ENCODE assay signal across 21 cellular contexts in genomic region chr7:92260248-92260781, GRCh38. TPM values are rescaled to one million over a fixed set of nuclear protein-coding genes. Genes with fewer than 3 reads are reported as not detected.
DNase-seq lines count a peak whose midpoint lies in the region; ATAC-seq, FAIRE-seq and TF ChIP-seq lines count a peak whose summit lies in the region.
"Had no signal": no experiment of that assay in that cellular context is flagged by ENCODE, and none has a peak within 500 bp of the region (broad histone marks: within the 10 kb centered on the region; RNA-seq: fewer than 3 reads in every experiment).

No MANE protein-coding gene starts in this region.

- TF ChIP-seq CTCF in HepG2 (CRISPR knock-in tag; IDR thresholded peaks at IDR 0.05) (no peak), right lobe of liver (IDR thresholded peaks at IDR 0.05) (no peak), PC-3 (conservative IDR thresholded peaks at IDR 0.05; ENCODE audit: low read depth, low read length) (no peak), fibroblast of mammary gland (conservative IDR thresholded peaks at IDR 0.05; ENCODE audit: control insufficient read depth, insufficient read depth, low read depth, low read length) (no peak)

- intact Hi-C loops in HepG2 (cut with micrococcal nuclease; ENCODE audit: unreplicated experiment) (no loop called here), right lobe of liver (cut with DNase I) (no loop called here), PC-3 (cut with micrococcal nuclease) (no loop called here)

- H4K20me1 ChIP-seq in HepG2 (ENCODE audit: insufficient read depth, low read length) (no peaks in the 10 kb centered on the region), PC-3 (ENCODE audit: low read length) (no peaks in the 10 kb centered on the region)

- no peak for TF ChIP-seq EP300 in HepG2 (IDR thresholded peaks at IDR 0.05; ENCODE audit: low read depth in 2 of 2, low read length in 2 of 2)
- TF ChIP-seq EP300 in HepG2 (CRISPR knock-in tag; IDR thresholded peaks at IDR 0.05; ENCODE audit: borderline replicate concordance) = no peak

- no peak overlapping the region for H3K4me2 ChIP-seq in HepG2 (ENCODE audit: low read depth, low read length)
- H3K4me2 ChIP-seq in PC-3 (ENCODE audit: low read length) = peak overlapping the region; percentile 68

- CTCF ChIA-PET in HepG2 (lab: Yijun Ruan, JAX; ENCODE audit: low intra/inter-chr PET ratio, low total read pairs) (no interaction called here), PC-3 (lab: Charles Lee) (interaction anchor here (0.6 to 1.0 kb wide), 2 partner anchors 14 to 81 kb away, joined by 3 to 8 read pairs; no protein-coding TSS in a partner anchor), HEK293T (lab: Yijun Ruan, JAX) (no interaction called here)

- H3K36me3 ChIP-seq in HepG2 (replicated peaks in 1 of 2; ENCODE audit: control insufficient read depth in 1 of 2, insufficient read depth in 2 of 2, low read length in 2 of 2) (no peaks in the 10 kb centered on the region), right lobe of liver (no peaks in the 10 kb centered on the region), PC-3 (ENCODE audit: low read depth, low read length) (no peaks in the 10 kb centered on the region)
- H3K36me3 ChIP-seq: thyroid gland had no signal

- ATAC-seq in HepG2 = no peak
- no peak for ATAC-seq in right lobe of liver
- peak; percentile 94 for ATAC-seq in PC-3
- ATAC-seq: activated T-helper 17 cell treated with anti-CD3 and anti-CD28 coated beads, Interleukin-2, amount 50 U/mL, for 72 hours; sciatic nerve had no signal

- DNase-seq in HepG2 (ENCODE audit: low spot score) (no peak), right lobe of liver (no peak), PC-3 (peak; percentile 90), fibroblast of mammary gland (ENCODE audit: low read depth) (peak; percentile 37), SIG-M5 (lab: John Stamatoyannopoulos, UW) (no peak), HEK293T (ENCODE audit: extremely low spot score) (no peak), NOMO-1 treated with DMSO at 0.1 percent for 48 hours (lab: John Stamatoyannopoulos, UW; ENCODE audit: unreplicated experiment) (no peak)
- DNase-seq in stimulated activated CD4-positive, alpha-beta T cell treated with anti-CD3 and anti-CD28 coated beads, Interleukin-1b, Interleukin-23, amount 100 ng/mL, for 48 hours = no peak
- DNase-seq: activated CD8-positive, alpha-beta memory T cell treated with anti-CD3 and anti-CD28 coated beads for 24 hours; amygdala; GF-D8; immature natural killer cell; NCI-H146; occipital lobe; OCI-M1; stimulated activated CD4-positive, alpha-beta T cell treated with anti-CD3 and anti-CD28 coated beads, Interleukin-4, amount 100 ng/mL, for 1 hour; stimulated activated CD8-positive, alpha-beta memory T cell treated with anti-CD3 and anti-CD28 coated beads, Interleukin-4, amount 100 ng/mL, for 48 hours; thyroid gland had no signal

- 91% methylated on average over 7 of the region's 7 CpGs for WGBS in HepG2 (ENCODE audit: low lambda C conversion rate)
- WGBS in right lobe of liver (ENCODE audit: insufficient coverage, low coverage, low lambda C conversion rate, missing lambda C conversion rate) = 88% methylated on average over 7 of the region's 7 CpGs

- FAIRE-seq in HepG2 (lab: Jason Lieb, UNC) = no peak

- H3K9ac ChIP-seq in HepG2 (ENCODE audit: insufficient read depth, low read depth, low read length) = no peak overlapping the region
- H3K9ac ChIP-seq in PC-3 (ENCODE audit: low read length) = peak overlapping the region; percentile 58

- H3F3A ChIP-seq in PC-3 (ENCODE audit: low read length, unreplicated experiment) = no peaks in the 10 kb centered on the region

- H3K9me3 ChIP-seq in HepG2 (ENCODE audit: low read length) (peaks cover 9% of the 10 kb centered on the region), right lobe of liver (no peaks in the 10 kb centered on the region), PC-3 (ENCODE audit: low read length) (no peaks in the 10 kb centered on the region)
- H3K9me3 ChIP-seq: thyroid gland had no signal

- in situ Hi-C loops in HepG2 (cut with HindIII; ENCODE audit: extremely low pct_ligation_motif_present, low pct_unique_long_range_greater_than_20kb) = no loop called here

- TF ChIP-seq POLR2A in HepG2 (IDR thresholded peaks at IDR 0.05; ENCODE audit: insufficient read depth in 1 of 2, low read depth in 2 of 2, low read length in 2 of 2) (no peak), right lobe of liver (IDR thresholded peaks at IDR 0.05) (no peak)

- H3K27ac ChIP-seq in HepG2 (ENCODE audit: extremely low read length, insufficient read depth, low read length) (no peak overlapping the region), right lobe of liver (no peak overlapping the region), PC-3 (ENCODE audit: low read length) (peak overlapping the region; percentile 93)
- H3K27ac ChIP-seq: coronary artery, thyroid gland had no signal

- BruUV-seq in HepG2 (replicated peaks; lab: Mats Ljungman, UMichigan) (no TSS peak), PC-3 (replicated peaks; lab: Mats Ljungman, UMichigan) (no TSS peak)

- TF ChIP-seq RAD21 in HepG2 (CRISPR knock-in tag; IDR thresholded peaks at IDR 0.05) = no peak

- POLR2A ChIA-PET in HepG2 (lab: Yijun Ruan, JAX) = no interaction called here
- POLR2A ChIA-PET in PC-3 (lab: Charles Lee; ENCODE audit: unreplicated experiment) = interaction anchor here (0.5 kb wide), 1 partner anchor 178 kb away, joined by 3 read pairs; no protein-coding TSS in a partner anchor
- POLR2A ChIA-PET in HEK293T (lab: Yijun Ruan, JAX) = interaction anchor here (1.2 kb wide), 1 partner anchor 15 kb away, joined by 9 read pairs; the partner anchor contains the start of genes ANKIB1 and KRIT1

- H3K4me3 ChIP-seq in HepG2 (replicated peaks in 1 of 3; ENCODE audit: insufficient read depth in 1 of 3, low read depth in 2 of 3, low read length in 3 of 3) = no peak overlapping the region
- no peak overlapping the region for H3K4me3 ChIP-seq in right lobe of liver
- peak overlapping the region; percentile 17; the same call in 1 of the 2 replicates for H3K4me3 ChIP-seq in PC-3 (ENCODE audit: low read length)
- no peak overlapping the region for H3K4me3 ChIP-seq in fibroblast of mammary gland (ENCODE audit: control insufficient read depth, low read depth, low read length)
- H3K4me3 ChIP-seq: coronary artery, thyroid gland had no signal

- H2AFZ ChIP-seq in HepG2 (ENCODE audit: low read length) = no peak overlapping the region
- H2AFZ ChIP-seq in PC-3 (ENCODE audit: low read length) = peak overlapping the region; percentile 34

- H3K79me2 ChIP-seq in HepG2 (ENCODE audit: insufficient read depth, low read length) (peaks cover 35% of the 10 kb centered on the region), PC-3 (ENCODE audit: low read length) (peaks cover 79% of the 10 kb centered on the region)

- H3K9me2 ChIP-seq in PC-3 (replicated peaks; ENCODE audit: low read length) = no peaks in the 10 kb centered on the region

- H3K4me1 ChIP-seq in HepG2 (ENCODE audit: insufficient read depth, low read length) = no peaks in the 10 kb centered on the region
- H3K4me1 ChIP-seq in right lobe of liver = no peaks in the 10 kb centered on the region
- peaks cover 27% of the 10 kb centered on the region for H3K4me1 ChIP-seq in PC-3 (ENCODE audit: insufficient read depth, low read length)
- H3K4me1 ChIP-seq: thyroid gland had no signal

- H3K27me3 ChIP-seq in HepG2 (ENCODE audit: control insufficient read depth in 1 of 2, insufficient read depth in 2 of 2, low read length in 2 of 2) (no peaks in the 10 kb centered on the region), right lobe of liver (no peaks in the 10 kb centered on the region), PC-3 (ENCODE audit: low read length) (no peaks in the 10 kb centered on the region)
- H3K27me3 ChIP-seq: thyroid gland had no signal

RNA-seq across cellular contexts. Expression of gene ANKIB1, which starts 14.5 kb away (rescaled TPM):
- total RNA-seq in HepG2 (2016; rRNA removed; fragmentation: Illumina TruSeq; extraction: Trizol) (26.6 and 29.6 TPM in 2 replicates), right lobe of liver (10 to 100 TPM in 5 of 6 experiments, 1 to 10 TPM in 1; 9.3 to 20.8 (median 15.0) TPM), PC-3 (2014; rRNA removed) (25.1 and 32.1 TPM in 2 replicates)
- total RNA-seq in HepG2 (2016; cell fraction: cytosol; rRNA removed; fragmentation: Illumina TruSeq; extraction: Trizol; ENCODE audit: low read depth) = 130 and 133 TPM in 2 replicates
- total RNA-seq in HepG2 (2016; cell fraction: insoluble cytoplasmic fraction; rRNA removed; fragmentation: Illumina TruSeq; extraction: Trizol) = 28.0 and 29.0 TPM in 2 replicates
- total RNA-seq in HepG2 (2016; cell fraction: membrane; rRNA removed; fragmentation: Illumina TruSeq; extraction: Trizol) = 50.5 and 64.6 TPM in 2 replicates
- 30.0 and 30.8 TPM in 2 replicates for total RNA-seq in HepG2 (2016; cell fraction: nucleus; rRNA removed; fragmentation: Illumina TruSeq; extraction: Trizol)
- polyA plus RNA-seq in HepG2 (2011; rRNA removed) = 24.8 and 28.7 TPM in 2 replicates
- 11.0 and 16.4 TPM in 2 replicates for polyA plus RNA-seq in HepG2 (2011; cell fraction: cytosol; rRNA removed)
- polyA plus RNA-seq in HepG2 (2011; cell fraction: nucleus; rRNA removed) = 33.1 and 34.3 TPM in 2 replicates
- polyA plus RNA-seq in HepG2 (2012) = 14.4 and 16.4 TPM in 2 replicates
- polyA plus RNA-seq in HepG2 (2016; cell fraction: cytosol; fragmentation: Illumina TruSeq; extraction: Trizol; ENCODE audit: low read depth) = 0.88 and 1.3 TPM in 2 replicates
- polyA plus RNA-seq in HepG2 (2016; cell fraction: insoluble cytoplasmic fraction; fragmentation: Illumina TruSeq; extraction: Trizol; ENCODE audit: low read depth) = 17.6 and 18.3 TPM in 2 replicates
- 5.8 and 6.9 TPM in 2 replicates for polyA plus RNA-seq in HepG2 (2016; cell fraction: membrane; fragmentation: Illumina TruSeq; extraction: Trizol; ENCODE audit: low read depth)
- 35.0 and 37.6 TPM in 2 replicates for polyA plus RNA-seq in HepG2 (2016; cell fraction: nucleus; fragmentation: Illumina TruSeq; extraction: Trizol; ENCODE audit: insufficient read depth, low read depth)
- 31.3 and 58.8 TPM in 2 replicates for polyA minus RNA-seq in HepG2 (2011; rRNA and poly(A)+ RNA removed; ENCODE audit: low replicate concordance)
- 24.5 and 30.5 TPM in 2 replicates for polyA minus RNA-seq in HepG2 (2011; cell fraction: cytosol; rRNA and poly(A)+ RNA removed)
- polyA minus RNA-seq in HepG2 (2011; cell fraction: nucleus; rRNA and poly(A)+ RNA removed) = 62.4 and 73.8 TPM in 2 replicates

RNA-seq across cellular contexts. Expression of gene KRIT1, which starts 14.6 kb away (rescaled TPM):
- total RNA-seq in HepG2 (2016; rRNA removed; fragmentation: Illumina TruSeq; extraction: Trizol) (29.4 and 31.2 TPM in 2 replicates), right lobe of liver (10 to 100 TPM; 15.9 to 32.3 (median 22.6) TPM), PC-3 (2014; rRNA removed) (23.7 and 46.4 TPM in 2 replicates)
- total RNA-seq in HepG2 (2016; cell fraction: cytosol; rRNA removed; fragmentation: Illumina TruSeq; extraction: Trizol; ENCODE audit: low read depth) = 9.3 and 10.7 TPM in 2 replicates
- total RNA-seq in HepG2 (2016; cell fraction: insoluble cytoplasmic fraction; rRNA removed; fragmentation: Illumina TruSeq; extraction: Trizol) = 32.5 and 32.9 TPM in 2 replicates
- total RNA-seq in HepG2 (2016; cell fraction: membrane; rRNA removed; fragmentation: Illumina TruSeq; extraction: Trizol) = 16.8 and 17.7 TPM in 2 replicates
- total RNA-seq in HepG2 (2016; cell fraction: nucleus; rRNA removed; fragmentation: Illumina TruSeq; extraction: Trizol) = 34.8 and 48.4 TPM in 2 replicates
- 23.4 and 37.7 TPM in 2 replicates for polyA plus RNA-seq in HepG2 (2011; rRNA removed)
- 9.9 and 15.5 TPM in 2 replicates for polyA plus RNA-seq in HepG2 (2011; cell fraction: cytosol; rRNA removed)
- polyA plus RNA-seq in HepG2 (2011; cell fraction: nucleus; rRNA removed) = 33.6 and 34.0 TPM in 2 replicates
- polyA plus RNA-seq in HepG2 (2012) = 14.7 and 18.8 TPM in 2 replicates
- polyA plus RNA-seq in HepG2 (2016; cell fraction: cytosol; fragmentation: Illumina TruSeq; extraction: Trizol; ENCODE audit: low read depth) = 1.3 TPM in 2 replicates
- 22.8 and 25.0 TPM in 2 replicates for polyA plus RNA-seq in HepG2 (2016; cell fraction: insoluble cytoplasmic fraction; fragmentation: Illumina TruSeq; extraction: Trizol; ENCODE audit: low read depth)
- 5.0 and 5.4 TPM in 2 replicates for polyA plus RNA-seq in HepG2 (2016; cell fraction: membrane; fragmentation: Illumina TruSeq; extraction: Trizol; ENCODE audit: low read depth)
- 45.3 and 51.0 TPM in 2 replicates for polyA plus RNA-seq in HepG2 (2016; cell fraction: nucleus; fragmentation: Illumina TruSeq; extraction: Trizol; ENCODE audit: insufficient read depth, low read depth)
- 63.6 and 109 TPM in 2 replicates for polyA minus RNA-seq in HepG2 (2011; rRNA and poly(A)+ RNA removed; ENCODE audit: low replicate concordance)
- 9.4 and 13.5 TPM in 2 replicates for polyA minus RNA-seq in HepG2 (2011; cell fraction: cytosol; rRNA and poly(A)+ RNA removed)
- polyA minus RNA-seq in HepG2 (2011; cell fraction: nucleus; rRNA and poly(A)+ RNA removed) = 99.1 and 114 TPM in 2 replicates

Comparison
In these comparisons a context has a peak if more than half of its experiments do, and no peak if none do; other contexts are left out.
1. DNase-seq: peak in PC-3 (single experiment) and fibroblast of mammary gland (single experiment); none in HepG2 (single experiment), right lobe of liver (0 of 3), SIG-M5 (single experiment), stimulated activated CD4-positive, alpha-beta T cell treated with anti-CD3 and anti-CD28 coated beads, Interleukin-1b, Interleukin-23, amount 100 ng/mL, for 48 hours (single experiment), HEK293T (single experiment) and NOMO-1 treated with DMSO at 0.1 percent for 48 hours (single experiment).